Comparison of ENCODE assay signal across 8 cellular contexts in the genomic region with DNA sequence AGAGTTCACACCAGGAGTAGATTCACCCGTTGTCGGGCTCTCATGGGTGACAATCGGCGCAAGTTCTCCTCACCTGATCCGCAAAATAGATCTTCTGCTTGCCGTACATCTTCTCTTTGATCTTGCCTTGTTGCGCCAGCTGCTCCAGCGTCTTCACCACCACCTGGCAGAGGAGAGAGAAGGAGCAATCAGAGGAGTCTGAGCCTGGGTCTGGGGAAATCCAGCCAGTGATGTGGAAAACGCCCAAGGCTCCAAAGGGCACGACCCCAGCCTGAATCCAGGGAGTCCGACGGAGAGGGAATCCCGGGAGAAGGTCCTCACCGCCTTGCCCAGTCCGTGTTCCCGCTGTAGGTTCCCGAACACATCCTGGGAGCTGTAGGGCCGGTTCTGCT. TPM values are rescaled to one million over a fixed set of nuclear protein-coding genes. Genes with fewer than 3 reads are reported as not detected.
DNase-seq lines count a peak whose midpoint lies in the region; ATAC-seq and TF ChIP-seq lines count a peak whose summit lies in the region.

No MANE protein-coding gene starts in this region.

- peak overlapping the region; percentile 99 for H3K4me3 Mint-ChIP-seq in neural crest cell

- H3K27ac ChIP-seq in DOHH2 (ENCODE audit: low read depth, low read length) = peak overlapping the region; percentile 81

- peaks cover 35% of the 10 kb centered on the region for H3K4me1 ChIP-seq in DOHH2 (ENCODE audit: control insufficient read depth, low read length)

- peaks cover 3% of the 10 kb centered on the region; the same call in 1 of the 2 replicates for H4K20me1 ChIP-seq in DOHH2 (ENCODE audit: control insufficient read depth, insufficient read depth, low read depth, low read length)

- TF ChIP-seq CTCF in DOHH2 (IDR thresholded peaks at IDR 0.05; ENCODE audit: low read depth, low read length, poor library complexity, severe bottlenecking) (no peak), neural crest cell (conservative IDR thresholded peaks at IDR 0.05) (no peak)

- peaks cover 74% of the 10 kb centered on the region for H3K36me3 ChIP-seq in DOHH2 (ENCODE audit: control insufficient read depth, low read length)

- H3K4me3 ChIP-seq in DOHH2 (ENCODE audit: low read length) = peak overlapping the region; percentile 89

- ATAC-seq in esophagus mucosa = no peak
- no peak for ATAC-seq in GM19467 (IDR thresholded peaks at IDR 0.05; ENCODE audit: unreplicated experiment)

- no peaks in the 10 kb centered on the region for H3K27me3 ChIP-seq in DOHH2 (ENCODE audit: control insufficient read depth, low read length)

- H3K27me3 Mint-ChIP-seq in neural crest cell (ENCODE audit: low read depth) = no peaks in the 10 kb centered on the region

- no peaks in the 10 kb centered on the region for H3K9me2 ChIP-seq in DOHH2 (replicated peaks; ENCODE audit: control insufficient read depth, low read length)

- H3K79me2 ChIP-seq in DOHH2 (ENCODE audit: control insufficient read depth, low read length) = peaks cover 50% of the 10 kb centered on the region

- H3F3A ChIP-seq in DOHH2 (ENCODE audit: control insufficient read depth, insufficient read depth) = peaks cover 13% of the 10 kb centered on the region

- no peaks in the 10 kb centered on the region for H3K9me3 Mint-ChIP-seq in neural crest cell

- peak overlapping the region; percentile 89 for H3K27ac Mint-ChIP-seq in neural crest cell (ENCODE audit: unreplicated experiment)

- no peaks in the 10 kb centered on the region for H3K9me3 ChIP-seq in DOHH2 (ENCODE audit: control insufficient read depth, insufficient read depth, low read length)

- H3K4me2 ChIP-seq in DOHH2 (ENCODE audit: low read length) = peak overlapping the region; percentile 66

- DNase-seq in NAMALWA (ENCODE audit: low spot score) (peak; percentile 59), dermis blood vessel endothelial cell (peak; percentile 9), neural crest cell (ENCODE audit: low read depth, low spot score) (no peak), superior temporal gyrus (ENCODE audit: extremely low spot score) (no peak)
- DNase-seq in stimulated activated CD8-positive, alpha-beta memory T cell treated with anti-CD3 and anti-CD28 coated beads, Interleukin-4, amount 100 ng/mL, for 48 hours = no peak

- peaks cover 41% of the 10 kb centered on the region for H3K4me1 Mint-ChIP-seq in neural crest cell

- peaks cover 17% of the 10 kb centered on the region for H3K36me3 Mint-ChIP-seq in neural crest cell (ENCODE audit: low read depth)

RNA-seq across cellular contexts. Expression of a gene that starts 0.4 kb away (rescaled TPM):
- 4.9 and 5.5 TPM in 2 replicates for total RNA-seq in dermis blood vessel endothelial cell
- 44.6 and 47.8 TPM in 2 replicates for total RNA-seq in neural crest cell
- 2.9 TPM for total RNA-seq in esophagus mucosa

RNA-seq across cellular contexts. Expression of a gene that starts 10.2 kb away (rescaled TPM):
- total RNA-seq in dermis blood vessel endothelial cell = 33.0 and 34.5 TPM in 2 replicates
- 38.6 and 41.1 TPM in 2 replicates for total RNA-seq in neural crest cell
- 33.8 TPM for total RNA-seq in esophagus mucosa

RNA-seq across cellular contexts. Expression of a gene that starts 15.2 kb away (rescaled TPM):
- total RNA-seq in dermis blood vessel endothelial cell (9.5 and 33.9 TPM in 2 replicates), neural crest cell (58.3 and 59.6 TPM in 2 replicates), esophagus mucosa (67.4 TPM)

RNA-seq across cellular contexts. Expression of a gene that starts 24.4 kb away (rescaled TPM):
- 0.23 and 0.34 TPM in 2 replicates for total RNA-seq in dermis blood vessel endothelial cell
- total RNA-seq in neural crest cell = 1.2 and 1.9 TPM in 2 replicates
- total RNA-seq in esophagus mucosa = 15.7 TPM

RNA-seq across cellular contexts. Expression of a gene that starts 32.0 kb away (rescaled TPM):
- 63.8 and 72.5 TPM in 2 replicates for total RNA-seq in dermis blood vessel endothelial cell
- 44.2 and 48.7 TPM in 2 replicates for total RNA-seq in neural crest cell
- 53.6 TPM for total RNA-seq in esophagus mucosa

Comparison
In these comparisons a context has a peak if more than half of its experiments do, and no peak if none do; other contexts are left out.
1. DNase-seq: peak in NAMALWA (single experiment) and dermis blood vessel endothelial cell (single experiment); none in neural crest cell (single experiment), stimulated activated CD8-positive, alpha-beta memory T cell treated with anti-CD3 and anti-CD28 coated beads, Interleukin-4, amount 100 ng/mL, for 48 hours (single experiment) and superior temporal gyrus (single experiment).